ENCODE assay signal across 19 cellular contexts in the genomic region with DNA sequence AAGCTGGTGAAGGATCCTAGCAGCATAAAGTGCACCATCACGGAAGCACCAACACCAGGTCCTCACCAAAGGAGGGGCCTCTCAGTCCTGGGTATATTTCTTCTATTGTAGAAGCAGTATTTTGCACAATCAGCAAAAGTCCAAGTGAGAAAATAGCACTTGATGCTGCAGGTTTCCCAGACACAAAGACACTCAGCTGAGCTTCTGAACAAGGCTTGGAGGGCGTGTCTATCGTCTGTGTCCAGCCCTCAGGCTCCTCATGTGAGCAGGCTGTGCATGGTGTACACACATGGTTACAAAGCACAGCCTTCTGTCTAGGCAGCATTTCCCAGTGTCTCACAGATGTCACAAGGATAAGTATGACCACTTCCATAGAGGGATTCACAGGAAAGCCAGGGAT.
A peak's percentile ranks its signal among the peaks of the same experiment; 100 is the strongest.
DNase-seq lines count a peak whose midpoint lies in the region; ATAC-seq and TF ChIP-seq lines count a peak whose summit lies in the region.
"Had no signal": no experiment of that assay in that cellular context is flagged by ENCODE, and none has a peak within 500 bp of the region (broad histone marks: within the 10 kb centered on the region; RNA-seq: fewer than 3 reads in every experiment).

No MANE protein-coding gene starts in this region.

- 82% methylated on average over 3 of the region's 3 CpGs for WGBS in mesenchymal stem cell

- no peak overlapping the region for H2AFZ ChIP-seq in MM.1S (ENCODE audit: low read length)
- H2AFZ ChIP-seq in mesenchymal stem cell (ENCODE audit: low read depth, low read length) = no peak overlapping the region
- H2AFZ ChIP-seq: GM23338 had no signal

- no peaks in the 10 kb centered on the region for H4K20me1 ChIP-seq in MM.1S (ENCODE audit: insufficient read depth, low read length)

- no peak overlapping the region for H3K14ac ChIP-seq in mesenchymal stem cell (ENCODE audit: low read length in 2 of 2)

- no peak overlapping the region for H3K18ac ChIP-seq in mesenchymal stem cell (ENCODE audit: low read depth in 1 of 2, low read length in 2 of 2)

- no peak for TF ChIP-seq CTCF in MM.1S (IDR thresholded peaks at IDR 0.05; ENCODE audit: low read length)

- no peak overlapping the region for H4K8ac ChIP-seq in mesenchymal stem cell (ENCODE audit: low read length)

- no peak overlapping the region for H2BK15ac ChIP-seq in mesenchymal stem cell (ENCODE audit: low read depth, poor library complexity, severe bottlenecking)

- H4K91ac ChIP-seq in mesenchymal stem cell (ENCODE audit: low read length) = no peak overlapping the region

- H3K9me3 ChIP-seq in MM.1S (replicated peaks; ENCODE audit: insufficient read depth, low read length) (no peaks in the 10 kb centered on the region), mesenchymal stem cell (ENCODE audit: control insufficient read depth, low read length) (no peaks in the 10 kb centered on the region)
- H3K9me3 ChIP-seq: esophagus muscularis mucosa had no signal

- H2BK120ac ChIP-seq in mesenchymal stem cell (ENCODE audit: low read depth, low read length) = no peak overlapping the region

- H2BK5ac ChIP-seq in mesenchymal stem cell (ENCODE audit: low read depth, low read length, poor library complexity, severe bottlenecking) = no peak overlapping the region

- H3K4me1 ChIP-seq in MM.1S (ENCODE audit: low read length) (0 out of 2 replicates have a peak, but pooled peaks cover 6% of the 10 kb centered on the region), mesenchymal stem cell (ENCODE audit: control insufficient read depth, insufficient read depth, low read depth, low read length) (no peaks in the 10 kb centered on the region)
- H3K4me1 ChIP-seq: esophagus muscularis mucosa had no signal

- no peak overlapping the region for H2BK12ac ChIP-seq in mesenchymal stem cell (ENCODE audit: low read length in 2 of 2)

- 0 out of 2 replicates have a peak, but pooled peaks cover 4% of the 10 kb centered on the region for H3F3A ChIP-seq in MM.1S (ENCODE audit: insufficient read depth, low read length)

- no peak overlapping the region for H3K4me2 ChIP-seq in MM.1S (ENCODE audit: low read depth, low read length)
- no peak overlapping the region for H3K4me2 ChIP-seq in mesenchymal stem cell (ENCODE audit: low read length, poor library complexity, severe bottlenecking)
- H3K4me2 ChIP-seq: GM23338 had no signal

- in situ Hi-C loops in SK-MEL-5 (cut with HindIII; ENCODE audit: low pct_unique_long_range_greater_than_20kb, low sequenced_read_pairs) = no loop called here

- H3K79me2 ChIP-seq in MM.1S (ENCODE audit: low read length) = no peaks in the 10 kb centered on the region

- no peak for ATAC-seq in HG03565 (IDR thresholded peaks at IDR 0.05; ENCODE audit: unreplicated experiment)
- ATAC-seq: GM23338; left colon; PC-3; right cardiac atrium; stimulated activated naive B cell treated with anti-CD40 and anti-IgM and Interleukin-4, amounts not matched to agents 10 μg/mL and 1 μg/mL and 100 μg/mL, for 72 hours; WTC11 had no signal

- no peak overlapping the region for H2AK5ac ChIP-seq in mesenchymal stem cell (ENCODE audit: low read length, severe bottlenecking)

- no peaks in the 10 kb centered on the region for H3K36me3 ChIP-seq in MM.1S (replicated peaks; ENCODE audit: insufficient read depth, low read length)
- peaks cover 0 to 15% of the 10 kb centered on the region in 2 experiments for H3K36me3 ChIP-seq in mesenchymal stem cell (ENCODE audit: control insufficient read depth in 1 of 2, insufficient read depth in 2 of 2, low read depth in 1 of 2, low read length in 2 of 2)

- no peaks in the 10 kb centered on the region for H3K9me2 ChIP-seq in MM.1S (replicated peaks; ENCODE audit: insufficient read depth, low read length)

- no peak overlapping the region for H3K27ac ChIP-seq in MM.1S (ENCODE audit: low read length)
- no peak overlapping the region for H3K27ac ChIP-seq in mesenchymal stem cell (ENCODE audit: low read length, poor library complexity, severe bottlenecking)
- H3K27ac ChIP-seq: esophagus muscularis mucosa had no signal

- H3K4me3 ChIP-seq in MM.1S (ENCODE audit: low read length) = no peak overlapping the region
- no peak overlapping the region for H3K4me3 ChIP-seq in mesenchymal stem cell (ENCODE audit: insufficient read depth in 1 of 2, low read depth in 1 of 2, low read length in 2 of 2)
- H3K4me3 ChIP-seq: esophagus muscularis mucosa, GM23338 had no signal

- no peak overlapping the region for H3K23ac ChIP-seq in mesenchymal stem cell (ENCODE audit: low read length in 2 of 2)

- DNase-seq in COLO829 (ENCODE audit: low spot score) = peak; percentile 46
- peak; percentile 35 for DNase-seq in MM.1S
- DNase-seq in SK-MEL-5 (ENCODE audit: low read depth, low spot score) = peak; percentile 93
- DNase-seq in left kidney (ENCODE audit: low read depth, low spot score) = peak; percentile 46
- DNase-seq in D341Med (ENCODE audit: low spot score) = no peak
- no peak for DNase-seq in mesenchymal stem cell
- DNase-seq: activated CD4-positive, alpha-beta memory T cell treated with anti-CD3 and anti-CD28 coated beads for 36 hours; activated naive CD4-positive, alpha-beta T cell treated with Interleukin-2 at 50 U/mL for 16 hours; central memory CD4-positive, alpha-beta T cell; left colon; NCI-H1092 treated with DMSO at 0.1 percent for 48 hours; NCI-H226; PC-3; right cardiac atrium; stimulated activated naive B cell treated with anti-CD40 and anti-IgM and Interleukin-4, amounts not matched to agents 10 μg/mL and 1 μg/mL and 100 μg/mL, for 72 hours had no signal

- H3K9ac ChIP-seq in MM.1S (ENCODE audit: low read length) (no peak overlapping the region), mesenchymal stem cell (ENCODE audit: low read length) (no peak overlapping the region)

- H3K79me1 ChIP-seq in mesenchymal stem cell (replicated peaks; ENCODE audit: low read length, poor library complexity, severe bottlenecking) = no peaks in the 10 kb centered on the region

- H3K27me3 ChIP-seq in MM.1S (replicated peaks; ENCODE audit: insufficient read depth, low read length) (no peaks in the 10 kb centered on the region), mesenchymal stem cell (ENCODE audit: control insufficient read depth in 1 of 2, insufficient read depth in 1 of 2, low read length in 2 of 2) (no peaks in the 10 kb centered on the region)
- H3K27me3 ChIP-seq: esophagus muscularis mucosa had no signal

- no peak overlapping the region for H3K4ac ChIP-seq in mesenchymal stem cell (ENCODE audit: low read depth in 1 of 2, low read length in 2 of 2)

Comparison
In these comparisons a context has a peak if more than half of its experiments do, and no peak if none do; other contexts are left out.
1. DNase-seq: peak in COLO829 (single experiment), MM.1S (single experiment), SK-MEL-5 (single experiment) and left kidney (single experiment); none in D341Med (single experiment) and mesenchymal stem cell (single experiment).